In genomic region chr15:75640483-75641175, GRCh38 we compare ENCODE assay signal across 1 cellular context.
TF ChIP-seq lines count a peak whose summit lies in the region.

No MANE protein-coding gene starts in this region.

TF ChIP-seq in HCT116, 20 proteins besides CTCF, POLR2A, EP300 and RAD21 (continued from another document):
- TF ChIP-seq SP1 (IDR thresholded peaks at IDR 0.05; ENCODE audit: low read depth) (no peak), TCF7L2 (IDR thresholded peaks at IDR 0.05; ENCODE audit: borderline replicate concordance, extremely low read depth, insufficient read depth, insufficient read length) (no peak), CBX3 (IDR thresholded peaks at IDR 0.05; ENCODE audit: low read depth) (no peak), SIN3A (IDR thresholded peaks at IDR 0.05; ENCODE audit: low read depth) (no peak)
